8 cellular contexts compared by ENCODE assay signal in the genomic region with DNA sequence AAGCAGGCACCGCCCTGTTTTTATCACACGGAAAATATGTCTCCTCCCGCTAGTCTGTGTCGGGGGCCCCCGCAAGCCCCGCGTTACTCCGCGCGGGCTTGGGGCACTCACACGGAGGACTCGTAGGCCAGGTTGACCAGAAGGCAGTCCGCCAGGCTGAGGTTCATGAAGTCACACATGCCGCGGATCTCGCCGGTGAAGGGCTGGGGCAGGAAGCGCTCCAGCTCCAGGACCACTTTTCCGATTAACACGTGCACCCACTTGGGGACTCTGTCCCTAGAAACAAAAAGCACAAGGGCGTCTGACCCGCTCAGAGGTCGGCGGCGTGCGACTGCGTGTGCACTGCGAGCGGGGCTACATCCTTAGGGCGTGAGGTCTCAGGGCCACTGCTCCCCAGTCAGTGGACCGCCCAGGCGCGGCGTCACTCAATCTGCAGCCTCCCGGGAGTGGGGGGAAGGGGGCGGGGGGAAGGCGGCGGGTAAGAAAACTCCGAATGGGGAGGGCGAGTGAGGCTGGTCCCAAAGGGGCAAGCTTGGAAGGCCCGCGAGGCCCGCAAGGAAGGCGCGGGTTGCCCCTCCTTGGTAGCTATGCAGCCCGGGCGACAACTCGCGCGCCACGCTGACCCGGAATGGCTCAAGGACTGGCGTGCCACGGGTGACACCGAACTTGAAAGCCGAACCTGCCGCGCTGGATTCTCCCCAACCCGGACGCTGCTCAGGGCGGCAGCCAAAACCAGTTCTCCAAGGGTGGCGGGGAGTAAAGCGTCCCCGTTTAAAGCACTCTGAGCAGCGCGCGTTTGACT. TPM values are rescaled to one million over a fixed set of nuclear protein-coding genes. Genes with fewer than 3 reads are reported as not detected.
DNase-seq lines count a peak whose midpoint lies in the region; ATAC-seq and TF ChIP-seq lines count a peak whose summit lies in the region.

No MANE protein-coding gene starts in this region.

- TF ChIP-seq CTCF in HL-60 (IDR thresholded peaks at IDR 0.05; ENCODE audit: insufficient read depth, low read length) = no peak
- no peak for TF ChIP-seq CTCF in psoas muscle (IDR thresholded peaks at IDR 0.05)
- TF ChIP-seq CTCF in uterus (IDR thresholded peaks at IDR 0.05) = no peak

- ATAC-seq in GM19455 (IDR thresholded peaks at IDR 0.05; ENCODE audit: unreplicated experiment) = peak; percentile 63
- ATAC-seq in left ventricle myocardium superior = peak; percentile 89
- peak; percentile 69 to 84 (median 80) for ATAC-seq in psoas muscle

- DNase-seq in DMS153 (lab: John Stamatoyannopoulos, UW) (peak; percentile 20), HL-60 (ENCODE audit: low read depth in 1 of 2, low spot score in 1 of 2) (peak; percentile 43 to 74), T-helper 1 cell (peak; percentile 56 to 77 (median 67)), amniotic epithelial cell (ENCODE audit: low read depth) (peak; percentile 44), left ventricle myocardium superior (peak; percentile 86), psoas muscle (peak; percentile 79 to 88), uterus (peak; percentile 62)

- no peaks in the 10 kb centered on the region for H3K9me3 ChIP-seq in psoas muscle
- no peaks in the 10 kb centered on the region for H3K9me3 ChIP-seq in uterus

- H3K4me1 ChIP-seq in psoas muscle (no peaks in the 10 kb centered on the region), uterus (no peaks in the 10 kb centered on the region)

- H3K4me3 ChIP-seq in HL-60 (replicated peaks; ENCODE audit: insufficient read depth, low read length) (peak overlapping the region; percentile 91), psoas muscle (peak overlapping the region; percentile 96), uterus (peak overlapping the region; percentile 59 to 63)

- no peaks in the 10 kb centered on the region for H3K27me3 ChIP-seq in HL-60 (ENCODE audit: insufficient read depth, poor library complexity, severe bottlenecking)
- no peaks in the 10 kb centered on the region for H3K27me3 ChIP-seq in psoas muscle (ENCODE audit: insufficient read depth in 3 of 3, low read length in 2 of 3)
- H3K27me3 ChIP-seq in uterus = no peaks in the 10 kb centered on the region

- H3K36me3 ChIP-seq in psoas muscle (ENCODE audit: insufficient read depth in 1 of 2, low read depth in 1 of 2) = peaks cover 0 to 47% of the 10 kb centered on the region in 2 donors
- H3K36me3 ChIP-seq in uterus = no peaks in the 10 kb centered on the region

- H3K27ac ChIP-seq in HL-60 (replicated peaks) (peak overlapping the region; percentile 65), psoas muscle (peak overlapping the region; percentile 86), uterus (peak overlapping the region; percentile 53 to 72)

- WGBS in psoas muscle, 3 donors = 1 to 2% (median 1%) methylated on average over 63 to 67 of the region's 67 CpGs

- intact Hi-C loops in left ventricle myocardium superior (cut with micrococcal nuclease) (no loop called here), psoas muscle (cut with DNase I) (no loop called here), uterus (cut with DNase I; ENCODE audit: low total_unique reads) (no loop called here)

- TF ChIP-seq POLR2A in uterus (IDR thresholded peaks at IDR 0.05) = no peak

RNA-seq across cellular contexts. Expression of gene NAAA, which starts 0.7 kb away (rescaled TPM):
- 11.5 TPM for total RNA-seq in left ventricle myocardium superior
- total RNA-seq in psoas muscle = 1 to 10 TPM; 3.3 to 9.9 (median 7.8) TPM
- polyA plus RNA-seq in psoas muscle = 1 to 10 TPM; 3.5 to 5.2 (median 3.8) TPM
- 100 to 1,000 TPM in 1 of 4 donors, 10 to 100 TPM in 3; 21.5 to 109 (median 46.1) TPM for total RNA-seq in uterus

RNA-seq across cellular contexts. Expression of gene PPEF2, which starts 37.8 kb away (rescaled TPM):
- total RNA-seq in left ventricle myocardium superior = not detected
- total RNA-seq in psoas muscle = not detected
- polyA plus RNA-seq in psoas muscle = under 1 TPM in 2 of 3 donors, not detected in 1; 0.05 to 0.08 TPM
- total RNA-seq in uterus = under 1 TPM in 1 of 4 donors, not detected in 3; 0.09 TPM

RNA-seq across cellular contexts. Expression of gene SDAD1, which starts 50.7 kb away (rescaled TPM):
- 18.4 TPM for total RNA-seq in left ventricle myocardium superior
- total RNA-seq in psoas muscle = 10 to 100 TPM; 27.0 to 44.3 (median 30.7) TPM
- 10 to 100 TPM; 18.6 to 34.6 (median 21.5) TPM for polyA plus RNA-seq in psoas muscle
- total RNA-seq in uterus = 10 to 100 TPM; 17.9 to 53.5 (median 30.5) TPM

Comparison
In these comparisons a context has a peak if more than half of its experiments do, and no peak if none do; other contexts are left out.
1. Peak in every context shown above with its lines: DNase-seq, ATAC-seq, H3K4me3 ChIP-seq and H3K27ac ChIP-seq.
2. DNase-seq: peak in every context shown above with its lines; median percentile 86 in left ventricle myocardium superior; 84 in psoas muscle; 67 in T-helper 1 cell; 62 in uterus; 58 in HL-60; 44 in amniotic epithelial cell; 20 in DMS153.